In the genomic region with DNA sequence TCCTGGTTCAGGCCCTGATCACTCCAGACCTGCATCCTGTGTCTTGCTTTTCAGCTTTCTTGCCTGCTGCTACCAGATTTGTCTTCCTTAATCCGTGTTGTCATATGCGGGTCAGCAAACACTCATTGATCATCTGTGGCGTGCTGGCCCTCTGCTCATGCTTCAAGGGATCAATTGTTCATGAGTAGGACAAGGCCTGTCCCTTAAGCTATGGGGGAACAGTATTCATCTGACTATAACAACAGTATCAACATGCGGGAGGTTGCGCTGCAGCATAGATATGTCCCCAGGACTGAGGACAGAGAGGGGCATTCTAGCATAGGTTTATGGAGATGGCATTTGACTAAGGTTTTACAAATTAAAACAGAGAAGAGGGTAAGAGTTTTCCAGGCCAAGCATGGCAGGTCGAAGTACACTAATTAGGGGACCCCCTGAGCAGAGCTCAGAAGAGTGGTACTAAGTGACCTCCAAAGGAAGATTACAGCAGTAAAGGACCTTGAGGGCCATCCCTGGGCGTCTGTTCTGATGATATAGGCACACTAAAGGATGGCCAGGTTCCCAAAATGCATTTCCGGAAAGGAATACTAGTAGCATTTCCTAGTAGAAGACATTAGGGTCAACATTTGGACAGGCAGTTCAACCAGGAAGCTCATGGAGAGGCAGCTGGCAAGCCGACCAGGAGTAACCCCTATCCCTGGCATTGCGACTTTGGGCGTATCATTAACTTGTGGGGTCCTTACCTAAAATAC, we compare ENCODE assay signal across 9 cellular contexts. TPM values are rescaled to one million over a fixed set of nuclear protein-coding genes. Genes with fewer than 3 reads are reported as not detected.
DNase-seq lines count a peak whose midpoint lies in the region; ATAC-seq and TF ChIP-seq lines count a peak whose summit lies in the region.
"Had no signal": no experiment of that assay in that cellular context is flagged by ENCODE, and none has a peak within 500 bp of the region (broad histone marks: within the 10 kb centered on the region; RNA-seq: fewer than 3 reads in every experiment).

No MANE protein-coding gene starts in this region.

- H3K18ac ChIP-seq in mesenchymal stem cell (ENCODE audit: low read depth in 1 of 2, low read length in 2 of 2) = peak overlapping the region in 1 of 2 experiments; percentile 4

- no peak overlapping the region for H2AFZ ChIP-seq in mesenchymal stem cell (ENCODE audit: low read depth, low read length)

- ATAC-seq in HG02884 (IDR thresholded peaks at IDR 0.05; ENCODE audit: unreplicated experiment) = no peak
- no peak for ATAC-seq in HG03159 (IDR thresholded peaks at IDR 0.05; ENCODE audit: unreplicated experiment)
- no peak for ATAC-seq in activated CD8-positive, alpha-beta memory T cell treated with anti-CD3 and anti-CD28 coated beads, Interleukin-2, amount 10 ng/mL, durations not matched to agents 7 days and 5 days

- TF ChIP-seq CTCF in 22Rv1 (IDR thresholded peaks at IDR 0.05) (no peak), GM12875 (IDR thresholded peaks at IDR 0.05; ENCODE audit: borderline replicate concordance, insufficient read depth, low read depth, low read length) (no peak), astrocyte of the cerebellum (IDR thresholded peaks at IDR 0.05; ENCODE audit: low read depth, low read length, missing control alignments) (no peak)

- H3K4me1 Mint-ChIP-seq in activated CD8-positive, alpha-beta memory T cell treated with anti-CD3 and anti-CD28 coated beads, Interleukin-2, amount 10 ng/mL, durations not matched to agents 7 days and 5 days = peaks cover 25% of the 10 kb centered on the region

- no peaks in the 10 kb centered on the region for H3K9me3 ChIP-seq in mesenchymal stem cell (ENCODE audit: control insufficient read depth, low read length)

- H3K79me1 ChIP-seq in mesenchymal stem cell (replicated peaks; ENCODE audit: low read length, poor library complexity, severe bottlenecking) = peaks cover 2% of the 10 kb centered on the region

- H3K36me3 Mint-ChIP-seq in activated CD8-positive, alpha-beta memory T cell treated with anti-CD3 and anti-CD28 coated beads, Interleukin-2, amount 10 ng/mL, durations not matched to agents 7 days and 5 days = peaks cover 1% of the 10 kb centered on the region
- H3K36me3 Mint-ChIP-seq: activated naive CD4-positive, alpha-beta T cell treated with anti-CD3 and anti-CD28 coated beads, Interleukin-2, amount 50 U/mL, for 72 hours had no signal

- peaks cover 6% of the 10 kb centered on the region for H3K27me3 Mint-ChIP-seq in activated CD8-positive, alpha-beta memory T cell treated with anti-CD3 and anti-CD28 coated beads, Interleukin-2, amount 10 ng/mL, durations not matched to agents 7 days and 5 days

- no peak overlapping the region for H2BK120ac ChIP-seq in mesenchymal stem cell (ENCODE audit: low read depth, low read length)

- no peak overlapping the region for H3K14ac ChIP-seq in mesenchymal stem cell (ENCODE audit: low read length in 2 of 2)

- peak overlapping the region; percentile 89 for H3K9ac ChIP-seq in mesenchymal stem cell (ENCODE audit: low read length)

- no peak overlapping the region for H3K27ac Mint-ChIP-seq in activated CD8-positive, alpha-beta memory T cell treated with anti-CD3 and anti-CD28 coated beads, Interleukin-2, amount 10 ng/mL, durations not matched to agents 7 days and 5 days

- no peaks in the 10 kb centered on the region for H3K9me3 Mint-ChIP-seq in activated CD8-positive, alpha-beta memory T cell treated with anti-CD3 and anti-CD28 coated beads, Interleukin-2, amount 10 ng/mL, durations not matched to agents 7 days and 5 days (ENCODE audit: low read depth)
- H3K9me3 Mint-ChIP-seq: activated naive CD4-positive, alpha-beta T cell treated with anti-CD3 and anti-CD28 coated beads, Interleukin-2, amount 50 U/mL, for 72 hours had no signal

- WGBS in mesenchymal stem cell = 67% methylated on average over 10 of the region's 11 CpGs

- H3K4me1 ChIP-seq in mesenchymal stem cell (ENCODE audit: control insufficient read depth, insufficient read depth, low read depth, low read length) = peaks cover 6% of the 10 kb centered on the region

- CTCF ChIA-PET in activated CD8-positive, alpha-beta memory T cell treated with anti-CD3 and anti-CD28 coated beads, Interleukin-2, amount 10 ng/mL, durations not matched to agents 7 days and 5 days (lab: Charles Lee) = interaction anchor here (0.8 to 5.3 kb wide), 4 partner anchors 10 to 25 kb away, joined by 4 to 57 read pairs (median 22); partner anchors contain the start of genes SH3BP5L and ZNF692

- peak overlapping the region; percentile 48 for H4K91ac ChIP-seq in mesenchymal stem cell (ENCODE audit: low read length)

- peak overlapping the region in 1 of 2 experiments; percentile 35 for H3K23ac ChIP-seq in mesenchymal stem cell (ENCODE audit: low read length in 2 of 2)

- H3K27me3 ChIP-seq in mesenchymal stem cell (ENCODE audit: control insufficient read depth in 1 of 2, insufficient read depth in 1 of 2, low read length in 2 of 2) = peaks cover 0 to 16% of the 10 kb centered on the region in 2 experiments

- H3K4me3 Mint-ChIP-seq in activated CD8-positive, alpha-beta memory T cell treated with anti-CD3 and anti-CD28 coated beads, Interleukin-2, amount 10 ng/mL, durations not matched to agents 7 days and 5 days = no peak overlapping the region

- no peak overlapping the region for H2BK5ac ChIP-seq in mesenchymal stem cell (ENCODE audit: low read depth, low read length, poor library complexity, severe bottlenecking)

- H3K4me3 ChIP-seq in GM12875 (ENCODE audit: low read depth, low read length) (peak overlapping the region; percentile 100), astrocyte of the cerebellum (ENCODE audit: low read depth, low read length) (peak overlapping the region; percentile 77), mesenchymal stem cell (ENCODE audit: insufficient read depth in 1 of 2, low read depth in 1 of 2, low read length in 2 of 2) (peak overlapping the region; percentile 66 to 90)

- DNase-seq in astrocyte of the cerebellum (ENCODE audit: low read depth) (no peak), mesenchymal stem cell (no peak), dedifferentiated amniotic fluid mesenchymal stem cell (ENCODE audit: extremely low spot score) (no peak)
- DNase-seq in activated CD8-positive, alpha-beta memory T cell treated with anti-CD3 and anti-CD28 coated beads, Interleukin-2, amount 10 ng/mL, durations not matched to agents 7 days and 5 days = no peak

- in situ Hi-C loops in astrocyte of the cerebellum (cut with HindIII; ENCODE audit: low sequenced_read_pairs) = no loop called here

- H2BK15ac ChIP-seq in mesenchymal stem cell (ENCODE audit: low read depth, poor library complexity, severe bottlenecking) = peak overlapping the region; percentile 13

- peak overlapping the region; percentile 23 for H2AK5ac ChIP-seq in mesenchymal stem cell (ENCODE audit: low read length, severe bottlenecking)

- H3K27ac ChIP-seq in 22Rv1 (peak overlapping the region; percentile 100), mesenchymal stem cell (ENCODE audit: low read length, poor library complexity, severe bottlenecking) (no peak overlapping the region)

- peak overlapping the region in 1 of 2 experiments; percentile 65 for H3K4ac ChIP-seq in mesenchymal stem cell (ENCODE audit: low read depth in 1 of 2, low read length in 2 of 2)

- H3K36me3 ChIP-seq in mesenchymal stem cell (ENCODE audit: control insufficient read depth in 1 of 2, insufficient read depth in 2 of 2, low read depth in 1 of 2, low read length in 2 of 2) = no peaks in the 10 kb centered on the region

- peak overlapping the region; percentile 87 for H4K8ac ChIP-seq in mesenchymal stem cell (ENCODE audit: low read length)

- H2BK12ac ChIP-seq in mesenchymal stem cell (ENCODE audit: low read length in 2 of 2) = peak overlapping the region in 1 of 2 experiments; percentile 32

- H3K4me2 ChIP-seq in mesenchymal stem cell (ENCODE audit: low read length, poor library complexity, severe bottlenecking) = peak overlapping the region; percentile 86

RNA-seq across cellular contexts. Expression of gene ZNF672, which starts 0.8 kb away (rescaled TPM):
- 14.5 TPM for polyA plus RNA-seq in mesenchymal stem cell (2013, experiment 1 of 2)
- 14.8 TPM for polyA plus RNA-seq in mesenchymal stem cell (2013, experiment 2 of 2)
- 10 to 100 TPM; 53.8 to 72.3 TPM for total RNA-seq in activated CD8-positive, alpha-beta memory T cell treated with anti-CD3 and anti-CD28 coated beads, Interleukin-2, amount 10 ng/mL, durations not matched to agents 7 days and 5 days

RNA-seq across cellular contexts. Expression of gene SH3BP5L, which starts 11.5 kb away (rescaled TPM):
- 9.3 TPM for polyA plus RNA-seq in mesenchymal stem cell (2013, experiment 1 of 2)
- 9.7 TPM for polyA plus RNA-seq in mesenchymal stem cell (2013, experiment 2 of 2)
- total RNA-seq in activated CD8-positive, alpha-beta memory T cell treated with anti-CD3 and anti-CD28 coated beads, Interleukin-2, amount 10 ng/mL, durations not matched to agents 7 days and 5 days = 10 to 100 TPM; 27.4 to 27.9 TPM

RNA-seq across cellular contexts. Expression of gene ZNF692, which starts 21.7 kb away (rescaled TPM):
- 10.4 TPM for polyA plus RNA-seq in mesenchymal stem cell (2013, experiment 1 of 2)
- 10.5 TPM for polyA plus RNA-seq in mesenchymal stem cell (2013, experiment 2 of 2)
- 10 to 100 TPM; 70.5 to 74.9 TPM for total RNA-seq in activated CD8-positive, alpha-beta memory T cell treated with anti-CD3 and anti-CD28 coated beads, Interleukin-2, amount 10 ng/mL, durations not matched to agents 7 days and 5 days
